Comparison of ENCODE assay signal across 1 cellular context in genomic region chr1:160520582-160520981, GRCh38.
TF ChIP-seq lines count a peak whose summit lies in the region.

No MANE protein-coding gene starts in this region.

TF ChIP-seq in WTC11, 78 proteins besides CTCF, POLR2A, EP300 and RAD21 (continued from another document):
- TF ChIP-seq, protein P1, sequence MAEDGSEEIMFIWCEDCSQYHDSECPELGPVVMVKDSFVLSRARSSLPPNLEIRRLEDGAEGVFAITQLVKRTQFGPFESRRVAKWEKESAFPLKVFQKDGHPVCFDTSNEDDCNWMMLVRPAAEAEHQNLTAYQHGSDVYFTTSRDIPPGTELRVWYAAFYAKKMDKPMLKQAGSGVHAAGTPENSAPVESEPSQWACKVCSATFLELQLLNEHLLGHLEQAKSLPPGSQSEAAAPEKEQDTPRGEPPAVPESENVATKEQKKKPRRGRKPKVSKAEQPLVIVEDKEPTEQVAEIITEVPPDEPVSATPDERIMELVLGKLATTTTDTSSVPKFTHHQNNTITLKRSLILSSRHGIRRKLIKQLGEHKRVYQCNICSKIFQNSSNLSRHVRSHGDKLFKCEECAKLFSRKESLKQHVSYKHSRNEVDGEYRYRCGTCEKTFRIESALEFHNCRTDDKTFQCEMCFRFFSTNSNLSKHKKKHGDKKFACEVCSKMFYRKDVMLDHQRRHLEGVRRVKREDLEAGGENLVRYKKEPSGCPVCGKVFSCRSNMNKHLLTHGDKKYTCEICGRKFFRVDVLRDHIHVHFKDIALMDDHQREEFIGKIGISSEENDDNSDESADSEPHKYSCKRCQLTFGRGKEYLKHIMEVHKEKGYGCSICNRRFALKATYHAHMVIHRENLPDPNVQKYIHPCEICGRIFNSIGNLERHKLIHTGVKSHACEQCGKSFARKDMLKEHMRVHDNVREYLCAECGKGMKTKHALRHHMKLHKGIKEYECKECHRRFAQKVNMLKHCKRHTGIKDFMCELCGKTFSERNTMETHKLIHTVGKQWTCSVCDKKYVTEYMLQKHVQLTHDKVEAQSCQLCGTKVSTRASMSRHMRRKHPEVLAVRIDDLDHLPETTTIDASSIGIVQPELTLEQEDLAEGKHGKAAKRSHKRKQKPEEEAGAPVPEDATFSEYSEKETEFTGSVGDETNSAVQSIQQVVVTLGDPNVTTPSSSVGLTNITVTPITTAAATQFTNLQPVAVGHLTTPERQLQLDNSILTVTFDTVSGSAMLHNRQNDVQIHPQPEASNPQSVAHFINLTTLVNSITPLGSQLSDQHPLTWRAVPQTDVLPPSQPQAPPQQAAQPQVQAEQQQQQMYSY (CRISPR knock-in tag; IDR thresholded peaks at IDR 0.05), result no peak
- no peak for TF ChIP-seq HMGXB4 (CRISPR knock-in tag; IDR thresholded peaks at IDR 0.05)
- no peak for TF ChIP-seq ZMAT4 (CRISPR knock-in tag; IDR thresholded peaks at IDR 0.05)
